In the genomic region with DNA sequence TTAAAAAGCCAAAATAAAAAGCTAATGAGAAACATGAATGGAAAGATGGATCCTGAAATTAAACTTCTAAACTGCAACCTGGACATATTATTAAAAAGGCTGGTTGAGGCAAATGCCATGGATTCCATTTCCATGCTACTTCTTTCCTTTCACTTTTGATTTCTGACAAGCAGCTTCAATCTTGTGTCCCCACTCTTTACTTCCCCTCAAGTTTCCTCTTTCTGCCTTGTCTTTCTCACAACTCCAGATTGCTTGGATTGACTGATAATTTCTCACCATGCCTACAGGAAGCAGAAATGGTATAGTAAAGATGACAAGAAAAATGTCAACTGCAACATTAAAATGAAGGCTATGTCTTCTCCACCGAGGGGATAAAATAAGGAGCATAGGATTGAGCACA, we compare ENCODE assay signal across 16 cellular contexts.
DNase-seq lines count a peak whose midpoint lies in the region.
"Had no signal": no experiment of that assay in that cellular context is flagged by ENCODE, and none has a peak within 500 bp of the region (broad histone marks: within the 10 kb centered on the region; RNA-seq: fewer than 3 reads in every experiment).

No MANE protein-coding gene starts in this region.

- in situ Hi-C loops in ACHN (cut with HindIII; ENCODE audit: low pct_ligation_motif_present, low pct_unique_long_range_greater_than_20kb, low sequenced_read_pairs): no loop called here

- no peak overlapping the region for H3K27ac ChIP-seq in CD8-positive, alpha-beta memory T cell (ENCODE audit: low read depth, low read length)

- no peaks in the 10 kb centered on the region for H3K36me3 Mint-ChIP-seq in CD8-positive, alpha-beta memory T cell
- H3K36me3 Mint-ChIP-seq: T-cell had no signal

- H3K4me3 Mint-ChIP-seq in CD8-positive, alpha-beta memory T cell: no peak overlapping the region
- H3K4me3 Mint-ChIP-seq: T-cell had no signal

- no peaks in the 10 kb centered on the region for H3K36me3 ChIP-seq in CD8-positive, alpha-beta memory T cell (ENCODE audit: insufficient read depth, low read length)
- H3K36me3 ChIP-seq: BE2C had no signal

- no peaks in the 10 kb centered on the region for H3K27me3 ChIP-seq in CD8-positive, alpha-beta memory T cell (ENCODE audit: insufficient read depth, low read length, poor library complexity, severe bottlenecking)
- H3K27me3 ChIP-seq: BE2C had no signal

- H3K9me3 Mint-ChIP-seq in CD8-positive, alpha-beta memory T cell: peaks cover 0 to 11% (median 2%) of the 10 kb centered on the region in 5 donors

- no peaks in the 10 kb centered on the region for H3K4me1 ChIP-seq in CD8-positive, alpha-beta memory T cell (ENCODE audit: insufficient read depth, low read length)

- POLR2A ChIA-PET in CD8-positive, alpha-beta memory T cell (lab: Charles Lee): no interaction called here

- DNase-seq in ACHN (peak; percentile 23), HT1080 (ENCODE audit: low read depth) (peak; percentile 53), NOMO-1 treated with DMSO at 0.1 percent for 48 hours (lab: John Stamatoyannopoulos, UW; ENCODE audit: unreplicated experiment) (peak; percentile 19), hepatic stellate cell (ENCODE audit: low spot score) (peak; percentile 0), cerebellum (ENCODE audit: low spot score) (no peak), NCI-H2081 (lab: John Stamatoyannopoulos, UW) (no peak)
- DNase-seq in CD8-positive, alpha-beta memory T cell: no peak
- no peak for DNase-seq in stimulated activated CD4-positive, alpha-beta T cell treated with anti-CD3 and anti-CD28 coated beads, Interleukin-12 subunit alpha, Interleukin-12 subunit beta, amount 100 ng/mL, for 4 hours
- DNase-seq: BE2C, DMS153, NCI-H187 treated with DMSO at 0.1 percent for 48 hours, NCI-H2171, NCI-H446 treated with DMSO at 0.1 percent for 48 hours, NCI-H774, T-cell had no signal

- no peak overlapping the region for H3K4me3 ChIP-seq in CD8-positive, alpha-beta memory T cell (ENCODE audit: low read length)
- H3K4me3 ChIP-seq: GM12878 had no signal

- H3K4me1 Mint-ChIP-seq in CD8-positive, alpha-beta memory T cell: no peaks in the 10 kb centered on the region
- H3K4me1 Mint-ChIP-seq: T-cell had no signal

- CTCF ChIA-PET in CD8-positive, alpha-beta memory T cell (lab: Charles Lee): no interaction called here

- no peak overlapping the region for H3K27ac Mint-ChIP-seq in CD8-positive, alpha-beta memory T cell
- H3K27ac Mint-ChIP-seq: T-cell had no signal

- H3K9me3 ChIP-seq in CD8-positive, alpha-beta memory T cell (ENCODE audit: low read length): no peaks in the 10 kb centered on the region
- H3K9me3 ChIP-seq: BE2C had no signal

- H3K27me3 Mint-ChIP-seq in CD8-positive, alpha-beta memory T cell: no peaks in the 10 kb centered on the region
- H3K27me3 Mint-ChIP-seq: T-cell had no signal

Comparison
In these comparisons a context has a peak if more than half of its experiments do, and no peak if none do; other contexts are left out.
1. DNase-seq: peak in ACHN (single experiment), HT1080 (single experiment), NOMO-1 treated with DMSO at 0.1 percent for 48 hours (single experiment) and hepatic stellate cell (single experiment); none in CD8-positive, alpha-beta memory T cell (0 of 5), stimulated activated CD4-positive, alpha-beta T cell treated with anti-CD3 and anti-CD28 coated beads, Interleukin-12 subunit alpha, Interleukin-12 subunit beta, amount 100 ng/mL, for 4 hours (single experiment), cerebellum (single experiment) and NCI-H2081 (0 of 2).